Comparison of ENCODE assay signal across 19 cellular contexts in genomic region chr5:87282254-87282653, GRCh38. TPM values are rescaled to one million over a fixed set of nuclear protein-coding genes. Genes with fewer than 3 reads are reported as not detected.
A peak's percentile ranks its signal among the peaks of the same experiment; 100 is the strongest.
DNase-seq lines count a peak whose midpoint lies in the region; ATAC-seq, FAIRE-seq and TF ChIP-seq lines count a peak whose summit lies in the region.
"Had no signal": no experiment of that assay in that cellular context is flagged by ENCODE, and none has a peak within 500 bp of the region (broad histone marks: within the 10 kb centered on the region; RNA-seq: fewer than 3 reads in every experiment).

No MANE protein-coding gene starts in this region.

- intact Hi-C loops in activated T-helper 1 cell treated with anti-CD3 and anti-CD28 coated beads, Interleukin-12 subunit alpha, Interleukin-12 subunit beta, Interleukin-2, Interleukin-4 antibody, amounts not matched to agents 30 ng/mL and 10 ng/mL and 1 ng/mL, durations not matched to agents 14 hours and 24 hours and 36 hours (cut with micrococcal nuclease): loop anchor here (1.0 to 5.0 kb wide), 3 partner anchors 13 to 160 kb away; no protein-coding TSS in a partner anchor
- intact Hi-C loops in naive thymus-derived CD4-positive, alpha-beta T cell (cut with micrococcal nuclease): loop anchor here (1.0 to 5.0 kb wide), 5 partner anchors 9 to 130 kb away; partner anchors contain the start of gene CCNH (in 1 of the 2)
- intact Hi-C loops in psoas muscle (cut with DNase I): no loop called here

- WGBS in psoas muscle, 3 donors: 85 to 90% (median 85%) methylated on average over 2 of the region's 2 CpGs

- POLR2A ChIA-PET in CD8-positive, alpha-beta memory T cell (lab: Charles Lee): no interaction called here
- POLR2A ChIA-PET in naive thymus-derived CD4-positive, alpha-beta T cell (lab: Charles Lee): interaction anchor here (3.1 kb wide), 1 partner anchor 14 kb away, joined by 18 read pairs; the partner anchor contains the start of gene RASA1

- FAIRE-seq in H54 (lab: Jason Lieb, UNC): peak; percentile 66

- peak overlapping the region; percentile 25 to 81 (median 63) for H3K4me3 Mint-ChIP-seq in CD8-positive, alpha-beta memory T cell
- peak overlapping the region; percentile 25 for H3K4me3 Mint-ChIP-seq in activated T-helper 1 cell treated with anti-CD3 and anti-CD28 coated beads, Interleukin-12 subunit alpha, Interleukin-12 subunit beta, Interleukin-2, Interleukin-4 antibody, amounts not matched to agents 30 ng/mL and 10 ng/mL and 1 ng/mL, durations not matched to agents 14 hours and 24 hours and 36 hours
- peak overlapping the region; percentile 56 to 89 (median 80) for H3K4me3 Mint-ChIP-seq in naive thymus-derived CD4-positive, alpha-beta T cell
- H3K4me3 Mint-ChIP-seq: activated B cell treated with CpG ODN at 0.5 μM for 24 hours had no signal

- H3K4me1 ChIP-seq in CD8-positive, alpha-beta memory T cell (ENCODE audit: insufficient read depth, low read length): peaks cover 26% of the 10 kb centered on the region
- peaks cover 14 to 26% of the 10 kb centered on the region in 2 donors for H3K4me1 ChIP-seq in naive thymus-derived CD4-positive, alpha-beta T cell (ENCODE audit: control insufficient read depth in 2 of 2, insufficient read depth in 2 of 2, low read length in 2 of 2)
- peaks cover 6% of the 10 kb centered on the region for H3K4me1 ChIP-seq in psoas muscle
- H3K4me1 ChIP-seq: BLaER1, upper lobe of right lung had no signal

- H3K9me3 Mint-ChIP-seq in CD8-positive, alpha-beta memory T cell: no peaks in the 10 kb centered on the region
- no peaks in the 10 kb centered on the region for H3K9me3 Mint-ChIP-seq in activated T-helper 1 cell treated with anti-CD3 and anti-CD28 coated beads, Interleukin-12 subunit alpha, Interleukin-12 subunit beta, Interleukin-2, Interleukin-4 antibody, amounts not matched to agents 30 ng/mL and 10 ng/mL and 1 ng/mL, durations not matched to agents 14 hours and 24 hours and 36 hours
- peaks cover 0 to 2% (median 0%) of the 10 kb centered on the region in 11 donors for H3K9me3 Mint-ChIP-seq in naive thymus-derived CD4-positive, alpha-beta T cell
- H3K9me3 Mint-ChIP-seq: activated B cell treated with CpG ODN at 0.5 μM for 24 hours had no signal

- peaks cover 41 to 84% (median 70%) of the 10 kb centered on the region in 3 donors for H3K4me1 Mint-ChIP-seq in CD8-positive, alpha-beta memory T cell
- peaks cover 50% of the 10 kb centered on the region for H3K4me1 Mint-ChIP-seq in activated T-helper 1 cell treated with anti-CD3 and anti-CD28 coated beads, Interleukin-12 subunit alpha, Interleukin-12 subunit beta, Interleukin-2, Interleukin-4 antibody, amounts not matched to agents 30 ng/mL and 10 ng/mL and 1 ng/mL, durations not matched to agents 14 hours and 24 hours and 36 hours (ENCODE audit: low read depth)
- peaks cover 34 to 82% (median 64%) of the 10 kb centered on the region in 7 donors for H3K4me1 Mint-ChIP-seq in naive thymus-derived CD4-positive, alpha-beta T cell

- CTCF ChIA-PET in CD8-positive, alpha-beta memory T cell (lab: Charles Lee): interaction anchor here (2.3 kb wide), 1 partner anchor 14 kb away, joined by 7 read pairs; the partner anchor contains the start of gene RASA1
- CTCF ChIA-PET in naive thymus-derived CD4-positive, alpha-beta T cell (lab: Charles Lee): no interaction called here

- H3K9me3 ChIP-seq in CD8-positive, alpha-beta memory T cell (ENCODE audit: low read length): no peaks in the 10 kb centered on the region
- H3K9me3 ChIP-seq in naive thymus-derived CD4-positive, alpha-beta T cell (ENCODE audit: control insufficient read depth in 2 of 3, low read length in 3 of 3): no peaks in the 10 kb centered on the region
- no peaks in the 10 kb centered on the region for H3K9me3 ChIP-seq in psoas muscle
- H3K9me3 ChIP-seq: gastroesophageal sphincter, upper lobe of right lung had no signal

- peak overlapping the region; percentile 12 to 92 (median 88) for H3K27ac Mint-ChIP-seq in CD8-positive, alpha-beta memory T cell
- peak overlapping the region; percentile 21 for H3K27ac Mint-ChIP-seq in activated T-helper 1 cell treated with anti-CD3 and anti-CD28 coated beads, Interleukin-12 subunit alpha, Interleukin-12 subunit beta, Interleukin-2, Interleukin-4 antibody, amounts not matched to agents 30 ng/mL and 10 ng/mL and 1 ng/mL, durations not matched to agents 14 hours and 24 hours and 36 hours
- peak overlapping the region; percentile 79 to 96 (median 90) for H3K27ac Mint-ChIP-seq in naive thymus-derived CD4-positive, alpha-beta T cell
- H3K27ac Mint-ChIP-seq: activated B cell treated with CpG ODN at 0.5 μM for 24 hours had no signal

- no peak for TF ChIP-seq POLR2A in H54 (IDR thresholded peaks at IDR 0.05; ENCODE audit: low read depth, low read length)
- no peak for TF ChIP-seq POLR2A in erythroblast (IDR thresholded peaks at IDR 0.05; ENCODE audit: low read length)

- H3K27ac ChIP-seq in CD8-positive, alpha-beta memory T cell (ENCODE audit: low read depth, low read length): no peak overlapping the region
- peak overlapping the region; percentile 72 for H3K27ac ChIP-seq in naive thymus-derived CD4-positive, alpha-beta T cell (ENCODE audit: low read depth, low read length)
- H3K27ac ChIP-seq in psoas muscle: no peak overlapping the region
- H3K27ac ChIP-seq: BLaER1, epithelial cell of prostate, gastroesophageal sphincter, HL-60, upper lobe of right lung had no signal

- H3K4me3 ChIP-seq in CD8-positive, alpha-beta memory T cell (ENCODE audit: low read length): peak overlapping the region; percentile 10
- H3K4me3 ChIP-seq in naive thymus-derived CD4-positive, alpha-beta T cell (ENCODE audit: low read length): peak overlapping the region; percentile 27
- H3K4me3 ChIP-seq in psoas muscle: no peak overlapping the region
- H3K4me3 ChIP-seq: BLaER1, gastroesophageal sphincter, lung, upper lobe of right lung had no signal

- H3K27me3 Mint-ChIP-seq in CD8-positive, alpha-beta memory T cell: no peaks in the 10 kb centered on the region
- no peaks in the 10 kb centered on the region for H3K27me3 Mint-ChIP-seq in activated T-helper 1 cell treated with anti-CD3 and anti-CD28 coated beads, Interleukin-12 subunit alpha, Interleukin-12 subunit beta, Interleukin-2, Interleukin-4 antibody, amounts not matched to agents 30 ng/mL and 10 ng/mL and 1 ng/mL, durations not matched to agents 14 hours and 24 hours and 36 hours (ENCODE audit: insufficient read depth)
- no peaks in the 10 kb centered on the region for H3K27me3 Mint-ChIP-seq in naive thymus-derived CD4-positive, alpha-beta T cell
- H3K27me3 Mint-ChIP-seq: activated B cell treated with CpG ODN at 0.5 μM for 24 hours had no signal

- no peaks in the 10 kb centered on the region for H3K36me3 ChIP-seq in CD8-positive, alpha-beta memory T cell (ENCODE audit: insufficient read depth, low read length)
- no peaks in the 10 kb centered on the region for H3K36me3 ChIP-seq in naive thymus-derived CD4-positive, alpha-beta T cell (ENCODE audit: control insufficient read depth in 2 of 3, insufficient read depth in 3 of 3, low read length in 3 of 3)
- H3K36me3 ChIP-seq in psoas muscle (ENCODE audit: insufficient read depth in 1 of 2, low read depth in 1 of 2): peaks cover 0 to 8% of the 10 kb centered on the region in 2 donors
- H3K36me3 ChIP-seq: upper lobe of right lung had no signal

- H3K36me3 Mint-ChIP-seq in CD8-positive, alpha-beta memory T cell: peaks cover 0 to 28% (median 7%) of the 10 kb centered on the region in 3 donors
- H3K36me3 Mint-ChIP-seq in activated T-helper 1 cell treated with anti-CD3 and anti-CD28 coated beads, Interleukin-12 subunit alpha, Interleukin-12 subunit beta, Interleukin-2, Interleukin-4 antibody, amounts not matched to agents 30 ng/mL and 10 ng/mL and 1 ng/mL, durations not matched to agents 14 hours and 24 hours and 36 hours (ENCODE audit: low read depth): peaks cover 28% of the 10 kb centered on the region
- peaks cover 4 to 39% (median 23%) of the 10 kb centered on the region in 5 donors for H3K36me3 Mint-ChIP-seq in naive thymus-derived CD4-positive, alpha-beta T cell

- TF ChIP-seq CTCF in psoas muscle (IDR thresholded peaks at IDR 0.05): no peak

- peak; percentile 86 for ATAC-seq in naive thymus-derived CD4-positive, alpha-beta T cell
- ATAC-seq in psoas muscle: no peak
- ATAC-seq: gastroesophageal sphincter, upper lobe of right lung had no signal

- no peaks in the 10 kb centered on the region for H3K27me3 ChIP-seq in CD8-positive, alpha-beta memory T cell (ENCODE audit: insufficient read depth, low read length, poor library complexity, severe bottlenecking)
- no peaks in the 10 kb centered on the region for H3K27me3 ChIP-seq in naive thymus-derived CD4-positive, alpha-beta T cell (ENCODE audit: control insufficient read depth in 2 of 2, insufficient read depth in 2 of 2, low read length in 2 of 2)
- H3K27me3 ChIP-seq in psoas muscle (ENCODE audit: insufficient read depth in 3 of 3, low read length in 2 of 3): no peaks in the 10 kb centered on the region
- H3K27me3 ChIP-seq: BLaER1, gastroesophageal sphincter, upper lobe of right lung had no signal

- peak in 2 of 5 donors; percentile 8 to 46 for DNase-seq in CD8-positive, alpha-beta memory T cell
- DNase-seq in H54 (ENCODE audit: insufficient read length, low spot score): no peak
- no peak for DNase-seq in activated T-helper 1 cell treated with anti-CD3 and anti-CD28 coated beads, Interleukin-12 subunit alpha, Interleukin-12 subunit beta, Interleukin-2, Interleukin-4 antibody, amounts not matched to agents 30 ng/mL and 10 ng/mL and 1 ng/mL, durations not matched to agents 14 hours and 24 hours and 36 hours (ENCODE audit: low spot score)
- peak in 7 of 9 donors; percentile 18 to 68 (median 54) for DNase-seq in naive thymus-derived CD4-positive, alpha-beta T cell
- DNase-seq in psoas muscle: no peak
- DNase-seq in erythroblast (lab: John Stamatoyannopoulos, UW): no peak
- DNase-seq in NCI-H1694 (lab: John Stamatoyannopoulos, UW): no peak
- DNase-seq in COR-L47 (lab: John Stamatoyannopoulos, UW): no peak
- DNase-seq: activated B cell treated with CpG ODN at 0.5 μM for 24 hours, cortex of kidney, KG1, NCI-H1417 treated with DMSO at 0.1 percent for 48 hours, RPMI8226, upper lobe of right lung had no signal

RNA-seq across cellular contexts. Expression of gene RASA1, which starts 14.6 kb away (rescaled TPM):
- 10 to 100 TPM; 24.0 to 27.1 TPM for total RNA-seq in CD8-positive, alpha-beta memory T cell
- 8.0 TPM for polyA plus RNA-seq in CD8-positive, alpha-beta memory T cell
- total RNA-seq in activated T-helper 1 cell treated with anti-CD3 and anti-CD28 coated beads, Interleukin-12 subunit alpha, Interleukin-12 subunit beta, Interleukin-2, Interleukin-4 antibody, amounts not matched to agents 30 ng/mL and 10 ng/mL and 1 ng/mL, durations not matched to agents 14 hours and 24 hours and 36 hours: 20.7 and 21.3 TPM in 2 replicates
- 10 to 100 TPM; 20.9 to 30.7 (median 27.5) TPM for total RNA-seq in naive thymus-derived CD4-positive, alpha-beta T cell
- polyA plus RNA-seq in naive thymus-derived CD4-positive, alpha-beta T cell: 1 to 10 TPM; 5.9 to 6.6 TPM
- total RNA-seq in psoas muscle: 10 to 100 TPM; 10.2 to 16.8 (median 12.9) TPM
- polyA plus RNA-seq in psoas muscle: 10 to 100 TPM in 1 of 3 donors, 1 to 10 TPM in 2; 5.4 to 14.0 (median 7.7) TPM

Comparison
In these comparisons a context has a peak if more than half of its experiments do, and no peak if none do; other contexts are left out.
1. DNase-seq: peak in naive thymus-derived CD4-positive, alpha-beta T cell (7 of 9); none in H54 (single experiment), activated T-helper 1 cell treated with anti-CD3 and anti-CD28 coated beads, Interleukin-12 subunit alpha, Interleukin-12 subunit beta, Interleukin-2, Interleukin-4 antibody, amounts not matched to agents 30 ng/mL and 10 ng/mL and 1 ng/mL, durations not matched to agents 14 hours and 24 hours and 36 hours (single experiment), psoas muscle (0 of 2), erythroblast (0 of 2), NCI-H1694 (single experiment) and COR-L47 (single experiment).
2. H3K27ac Mint-ChIP-seq: peak in every context shown above with its lines; median percentile 90 in naive thymus-derived CD4-positive, alpha-beta T cell; 88 in CD8-positive, alpha-beta memory T cell; 21 in activated T-helper 1 cell treated with anti-CD3 and anti-CD28 coated beads, Interleukin-12 subunit alpha, Interleukin-12 subunit beta, Interleukin-2, Interleukin-4 antibody, amounts not matched to agents 30 ng/mL and 10 ng/mL and 1 ng/mL, durations not matched to agents 14 hours and 24 hours and 36 hours.
3. H3K4me3 Mint-ChIP-seq: peak in every context shown above with its lines; median percentile 80 in naive thymus-derived CD4-positive, alpha-beta T cell; 63 in CD8-positive, alpha-beta memory T cell; 25 in activated T-helper 1 cell treated with anti-CD3 and anti-CD28 coated beads, Interleukin-12 subunit alpha, Interleukin-12 subunit beta, Interleukin-2, Interleukin-4 antibody, amounts not matched to agents 30 ng/mL and 10 ng/mL and 1 ng/mL, durations not matched to agents 14 hours and 24 hours and 36 hours.
4. intact Hi-C loops: an anchor here in activated T-helper 1 cell treated with anti-CD3 and anti-CD28 coated beads, Interleukin-12 subunit alpha, Interleukin-12 subunit beta, Interleukin-2, Interleukin-4 antibody, amounts not matched to agents 30 ng/mL and 10 ng/mL and 1 ng/mL, durations not matched to agents 14 hours and 24 hours and 36 hours (1.0 to 5.0 kb wide) and naive thymus-derived CD4-positive, alpha-beta T cell (1.0 to 5.0 kb wide); none called in psoas muscle.